ENCODE assay signal across 8 cellular contexts in the genomic region with DNA sequence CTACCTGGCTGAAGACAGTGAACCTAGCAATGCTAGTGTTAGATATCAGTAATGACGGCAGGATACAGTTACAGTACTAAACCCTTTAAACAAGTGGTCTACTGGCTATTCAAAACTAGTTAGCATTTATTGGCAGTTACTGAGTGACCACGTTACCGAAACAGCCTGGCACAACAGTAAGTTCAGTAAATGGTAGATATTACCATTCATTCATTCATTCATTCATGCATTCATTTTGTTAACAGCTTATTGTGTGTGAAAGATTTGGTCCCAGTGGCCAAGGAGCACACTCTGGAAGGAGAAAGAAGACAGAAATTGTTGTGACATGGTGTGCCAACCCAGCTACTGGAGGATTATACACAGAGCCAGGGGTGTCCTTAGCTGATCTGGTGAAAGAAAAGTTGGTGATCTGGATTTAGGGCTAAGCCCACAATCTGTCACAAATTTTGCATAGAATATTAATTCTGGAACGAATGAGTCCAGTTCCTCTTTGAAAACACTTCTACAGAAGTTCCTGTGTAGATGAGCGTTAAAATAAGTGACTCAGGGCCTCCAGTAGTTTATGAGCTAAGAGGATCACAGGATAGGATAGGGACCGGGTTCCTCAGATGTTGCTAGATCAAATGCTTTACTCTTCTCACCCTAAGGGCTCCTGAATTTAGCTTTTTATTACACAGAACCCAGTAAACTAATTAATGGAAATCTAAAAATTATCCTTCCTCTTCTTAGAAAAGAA.
DNase-seq lines count a peak whose midpoint lies in the region; ATAC-seq, FAIRE-seq and TF ChIP-seq lines count a peak whose summit lies in the region.

No MANE protein-coding gene starts in this region.

- H3K4me1 Mint-ChIP-seq in activated naive CD8-positive, alpha-beta T cell treated with anti-CD3 and anti-CD28 coated beads, Interleukin-2, amount 10 ng/mL, durations not matched to agents 7 days and 5 days: peaks cover 9% of the 10 kb centered on the region

- peak overlapping the region; percentile 99 for H3K4me3 ChIP-seq in A549
- H3K4me3 ChIP-seq in mesenchymal stem cell (ENCODE audit: insufficient read depth in 1 of 2, low read depth in 1 of 2, low read length in 2 of 2): peak overlapping the region in 1 of 2 experiments; percentile 89

- no peak for TF ChIP-seq POLR2A in A549 (IDR thresholded peaks at IDR 0.05; ENCODE audit: low read length)

- peak in 1 of 2 experiments; percentile 18 for DNase-seq in A549 (ENCODE audit: low read depth in 1 of 2, low spot score in 1 of 2)
- DNase-seq in HTR-8/SVneo (ENCODE audit: insufficient read length, low spot score): peak; percentile 39
- DNase-seq in activated naive CD8-positive, alpha-beta T cell treated with anti-CD3 and anti-CD28 coated beads, Interleukin-2, amount 10 ng/mL, durations not matched to agents 7 days and 5 days: no peak
- DNase-seq in mesenchymal stem cell: peak; percentile 61
- DNase-seq in stimulated activated CD4-positive, alpha-beta T cell treated with anti-CD3 and anti-CD28 coated beads, Interleukin-4, amount 100 ng/mL, for 1 hour: no peak
- no peak for DNase-seq in DMS153 (lab: John Stamatoyannopoulos, UW)
- no peak for DNase-seq in NCI-H146 (lab: John Stamatoyannopoulos, UW)
- no peak for DNase-seq in NCI-H1930 (lab: John Stamatoyannopoulos, UW)

- H3K9me3 ChIP-seq in A549 (no peaks in the 10 kb centered on the region), mesenchymal stem cell (ENCODE audit: control insufficient read depth, low read length) (no peaks in the 10 kb centered on the region)

- no peak overlapping the region for H3K4ac ChIP-seq in mesenchymal stem cell (ENCODE audit: low read depth in 1 of 2, low read length in 2 of 2)

- ATAC-seq in A549: peak; percentile 42 to 44; a peak in 3 of 6 replicates
- no peak for ATAC-seq in activated naive CD8-positive, alpha-beta T cell treated with anti-CD3 and anti-CD28 coated beads, Interleukin-2, amount 10 ng/mL, durations not matched to agents 7 days and 5 days (ENCODE audit: low read depth)

- H3K9ac ChIP-seq in mesenchymal stem cell (ENCODE audit: low read length): peak overlapping the region; percentile 95

- H4K91ac ChIP-seq in mesenchymal stem cell (ENCODE audit: low read length): no peak overlapping the region

- H3K4me3 Mint-ChIP-seq in activated naive CD8-positive, alpha-beta T cell treated with anti-CD3 and anti-CD28 coated beads, Interleukin-2, amount 10 ng/mL, durations not matched to agents 7 days and 5 days: peak overlapping the region; percentile 61

- no peak overlapping the region for H3K14ac ChIP-seq in mesenchymal stem cell (ENCODE audit: low read length in 2 of 2)

- no peak overlapping the region for H3K27ac Mint-ChIP-seq in activated naive CD8-positive, alpha-beta T cell treated with anti-CD3 and anti-CD28 coated beads, Interleukin-2, amount 10 ng/mL, durations not matched to agents 7 days and 5 days

- no peaks in the 10 kb centered on the region for H3K27me3 ChIP-seq in mesenchymal stem cell (ENCODE audit: control insufficient read depth in 1 of 2, insufficient read depth in 1 of 2, low read length in 2 of 2)

- H3K9me3 Mint-ChIP-seq in activated naive CD8-positive, alpha-beta T cell treated with anti-CD3 and anti-CD28 coated beads, Interleukin-2, amount 10 ng/mL, durations not matched to agents 7 days and 5 days: no peaks in the 10 kb centered on the region

- TF ChIP-seq RAD21 in A549 (conservative IDR thresholded peaks at IDR 0.05 in 1 of 2, IDR thresholded peaks at IDR 0.05 in 1 of 2): no peak

- TF ChIP-seq EP300 in A549 (IDR thresholded peaks at IDR 0.05): no peak

- no peak overlapping the region for H2AFZ ChIP-seq in mesenchymal stem cell (ENCODE audit: low read depth, low read length)

- TF ChIP-seq CTCF in A549 (IDR thresholded peaks at IDR 0.05): no peak

- peak overlapping the region; percentile 9 for H2AK5ac ChIP-seq in mesenchymal stem cell (ENCODE audit: low read length, severe bottlenecking)

- no peak overlapping the region for H2BK5ac ChIP-seq in mesenchymal stem cell (ENCODE audit: low read depth, low read length, poor library complexity, severe bottlenecking)

- WGBS in A549 (ENCODE audit: missing lambda C conversion rate): 45% methylated on average over 6 of the region's 6 CpGs
- whole genome bisulfite sequencing in mesenchymal stem cell: 50% methylated on average over 2 of the region's 6 CpGs

- no peak overlapping the region for H2BK120ac ChIP-seq in mesenchymal stem cell (ENCODE audit: low read depth, low read length)

- peaks cover 69% of the 10 kb centered on the region for H3K27me3 Mint-ChIP-seq in activated naive CD8-positive, alpha-beta T cell treated with anti-CD3 and anti-CD28 coated beads, Interleukin-2, amount 10 ng/mL, durations not matched to agents 7 days and 5 days

- peaks cover 34% of the 10 kb centered on the region for H3K4me1 ChIP-seq in A549
- H3K4me1 ChIP-seq in mesenchymal stem cell (ENCODE audit: control insufficient read depth, insufficient read depth, low read depth, low read length): peaks cover 1% of the 10 kb centered on the region

- no peak overlapping the region for H4K8ac ChIP-seq in mesenchymal stem cell (ENCODE audit: low read length)

- peaks cover 1 to 2% of the 10 kb centered on the region in 2 experiments for H3K36me3 ChIP-seq in mesenchymal stem cell (ENCODE audit: control insufficient read depth in 1 of 2, insufficient read depth in 2 of 2, low read depth in 1 of 2, low read length in 2 of 2)

- FAIRE-seq in A549 (lab: Jason Lieb, UNC) (no peak), HTR-8/SVneo (lab: Jason Lieb, UNC) (peak; percentile 77)

- peak overlapping the region; percentile 95 to 97 for H3K27ac ChIP-seq in A549
- H3K27ac ChIP-seq in mesenchymal stem cell (ENCODE audit: low read length, poor library complexity, severe bottlenecking): peak overlapping the region; percentile 84

- H3K18ac ChIP-seq in mesenchymal stem cell (ENCODE audit: low read depth in 1 of 2, low read length in 2 of 2): no peak overlapping the region

- H3K4me2 ChIP-seq in A549 (peak overlapping the region; percentile 96), mesenchymal stem cell (ENCODE audit: low read length, poor library complexity, severe bottlenecking) (no peak overlapping the region)

- H2BK12ac ChIP-seq in mesenchymal stem cell (ENCODE audit: low read length in 2 of 2): no peak overlapping the region

- POLR2A ChIA-PET in A549 (lab: Yijun Ruan, JAX): interaction anchor here (0.6 to 3.1 kb wide), 9 partner anchors 12 to 1548 kb away, joined by 3 to 76 read pairs (median 5); partner anchors contain the start of gene CBR4
- POLR2A ChIA-PET in activated naive CD8-positive, alpha-beta T cell treated with anti-CD3 and anti-CD28 coated beads, Interleukin-2, amount 10 ng/mL, durations not matched to agents 7 days and 5 days (lab: Charles Lee): no interaction called here

- H3K79me1 ChIP-seq in mesenchymal stem cell (replicated peaks; ENCODE audit: low read length, poor library complexity, severe bottlenecking): peaks cover 1% of the 10 kb centered on the region

- H3K23ac ChIP-seq in mesenchymal stem cell (ENCODE audit: low read length in 2 of 2): no peak overlapping the region

- CTCF ChIA-PET in A549 (lab: Yijun Ruan, JAX): interaction anchor here (0.7 to 4.7 kb wide), 10 partner anchors 11 to 245 kb away, joined by 3 to 19 read pairs (median 4); no protein-coding TSS in a partner anchor

- peaks cover 2% of the 10 kb centered on the region for H3K36me3 Mint-ChIP-seq in activated naive CD8-positive, alpha-beta T cell treated with anti-CD3 and anti-CD28 coated beads, Interleukin-2, amount 10 ng/mL, durations not matched to agents 7 days and 5 days

- no peak overlapping the region for H2BK15ac ChIP-seq in mesenchymal stem cell (ENCODE audit: low read depth, poor library complexity, severe bottlenecking)

TF ChIP-seq in A549, 52 proteins besides CTCF, POLR2A, EP300 and RAD21:
- TF ChIP-seq CHD2 (IDR thresholded peaks at IDR 0.05; ENCODE audit: low read length, partially characterized antibody) (no peak), GATA3 (IDR thresholded peaks at IDR 0.05; ENCODE audit: borderline replicate concordance) (no peak), ZFP36 (IDR thresholded peaks at IDR 0.05; ENCODE audit: borderline replicate concordance, partially characterized antibody) (no peak), NPAS2 (CRISPR knock-in tag; IDR thresholded peaks at IDR 0.05; ENCODE audit: borderline replicate concordance) (no peak), NR3C1 (IDR thresholded peaks at IDR 0.05) (no peak), POLR2AphosphoS2 (conservative IDR thresholded peaks at IDR 0.05; ENCODE audit: low read length) (no peak), HEYL (CRISPR knock-in tag; IDR thresholded peaks at IDR 0.05) (no peak)
- TF ChIP-seq, protein P1, sequence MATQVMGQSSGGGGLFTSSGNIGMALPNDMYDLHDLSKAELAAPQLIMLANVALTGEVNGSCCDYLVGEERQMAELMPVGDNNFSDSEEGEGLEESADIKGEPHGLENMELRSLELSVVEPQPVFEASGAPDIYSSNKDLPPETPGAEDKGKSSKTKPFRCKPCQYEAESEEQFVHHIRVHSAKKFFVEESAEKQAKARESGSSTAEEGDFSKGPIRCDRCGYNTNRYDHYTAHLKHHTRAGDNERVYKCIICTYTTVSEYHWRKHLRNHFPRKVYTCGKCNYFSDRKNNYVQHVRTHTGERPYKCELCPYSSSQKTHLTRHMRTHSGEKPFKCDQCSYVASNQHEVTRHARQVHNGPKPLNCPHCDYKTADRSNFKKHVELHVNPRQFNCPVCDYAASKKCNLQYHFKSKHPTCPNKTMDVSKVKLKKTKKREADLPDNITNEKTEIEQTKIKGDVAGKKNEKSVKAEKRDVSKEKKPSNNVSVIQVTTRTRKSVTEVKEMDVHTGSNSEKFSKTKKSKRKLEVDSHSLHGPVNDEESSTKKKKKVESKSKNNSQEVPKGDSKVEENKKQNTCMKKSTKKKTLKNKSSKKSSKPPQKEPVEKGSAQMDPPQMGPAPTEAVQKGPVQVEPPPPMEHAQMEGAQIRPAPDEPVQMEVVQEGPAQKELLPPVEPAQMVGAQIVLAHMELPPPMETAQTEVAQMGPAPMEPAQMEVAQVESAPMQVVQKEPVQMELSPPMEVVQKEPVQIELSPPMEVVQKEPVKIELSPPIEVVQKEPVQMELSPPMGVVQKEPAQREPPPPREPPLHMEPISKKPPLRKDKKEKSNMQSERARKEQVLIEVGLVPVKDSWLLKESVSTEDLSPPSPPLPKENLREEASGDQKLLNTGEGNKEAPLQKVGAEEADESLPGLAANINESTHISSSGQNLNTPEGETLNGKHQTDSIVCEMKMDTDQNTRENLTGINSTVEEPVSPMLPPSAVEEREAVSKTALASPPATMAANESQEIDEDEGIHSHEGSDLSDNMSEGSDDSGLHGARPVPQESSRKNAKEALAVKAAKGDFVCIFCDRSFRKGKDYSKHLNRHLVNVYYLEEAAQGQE (IDR thresholded peaks at IDR 0.05): no peak
- TF ChIP-seq, protein P2, sequence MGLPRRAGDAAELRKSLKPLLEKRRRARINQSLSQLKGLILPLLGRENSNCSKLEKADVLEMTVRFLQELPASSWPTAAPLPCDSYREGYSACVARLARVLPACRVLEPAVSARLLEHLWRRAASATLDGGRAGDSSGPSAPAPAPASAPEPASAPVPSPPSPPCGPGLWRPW (IDR thresholded peaks at IDR 0.05): no peak

Comparison
In these comparisons a context has a peak if more than half of its experiments do, and no peak if none do; other contexts are left out.
1. DNase-seq: peak in HTR-8/SVneo (single experiment) and mesenchymal stem cell (single experiment); none in activated naive CD8-positive, alpha-beta T cell treated with anti-CD3 and anti-CD28 coated beads, Interleukin-2, amount 10 ng/mL, durations not matched to agents 7 days and 5 days (single experiment), stimulated activated CD4-positive, alpha-beta T cell treated with anti-CD3 and anti-CD28 coated beads, Interleukin-4, amount 100 ng/mL, for 1 hour (single experiment), DMS153 (single experiment), NCI-H146 (single experiment) and NCI-H1930 (0 of 2).